In genomic region chr1:61391730-61392129, GRCh38 we compare ENCODE assay signal across 14 cellular contexts.
A peak's percentile ranks its signal among the peaks of the same experiment; 100 is the strongest.
DNase-seq lines count a peak whose midpoint lies in the region; ATAC-seq and TF ChIP-seq lines count a peak whose summit lies in the region.
"Had no signal": no experiment of that assay in that cellular context is flagged by ENCODE, and none has a peak within 500 bp of the region (broad histone marks: within the 10 kb centered on the region; RNA-seq: fewer than 3 reads in every experiment).

No MANE protein-coding gene starts in this region.

- intact Hi-C loops in left lung (cut with DNase I) (no loop called here), upper lobe of right lung (cut with DNase I) (no loop called here), left colon (cut with DNase I, micrococcal nuclease) (no loop called here)

- DNase-seq in NCI-H1417 (lab: John Stamatoyannopoulos, UW) = peak in 2 of 3 experiments; percentile 7 to 86
- DNase-seq in NCI-H1417 treated with DMSO at 0.1 percent for 48 hours (lab: John Stamatoyannopoulos, UW) = no peak
- DNase-seq in NCI-H1105 (lab: John Stamatoyannopoulos, UW) = peak; percentile 18
- peak; percentile 87 for DNase-seq in NCI-H748 (lab: John Stamatoyannopoulos, UW; ENCODE audit: unreplicated experiment)
- DNase-seq in left lung = no peak
- no peak for DNase-seq in upper lobe of right lung
- DNase-seq in left colon = no peak
- DNase-seq in C1 segment of cervical spinal cord (lab: John Stamatoyannopoulos, UW) = no peak
- DNase-seq: HCEC 1CT, NCI-H1048, NCI-H2107, NCI-H524, PC-3 had no signal

- H3K4me3 ChIP-seq in left lung (no peak overlapping the region), upper lobe of right lung (no peak overlapping the region)

- peaks cover 0 to 9% of the 10 kb centered on the region in 2 donors for H3K9me3 ChIP-seq in left lung
- peaks cover 9% of the 10 kb centered on the region for H3K9me3 ChIP-seq in upper lobe of right lung

- H3K36me3 ChIP-seq in left lung (peaks cover 0 to 14% of the 10 kb centered on the region in 2 donors), upper lobe of right lung (peaks cover 5% of the 10 kb centered on the region)

- ATAC-seq in left lung = peak; percentile 38
- ATAC-seq in upper lobe of right lung = no peak
- no peak for ATAC-seq in left colon
- ATAC-seq: PC-3 had no signal

- H3K27me3 ChIP-seq in left lung (no peaks in the 10 kb centered on the region), upper lobe of right lung (no peaks in the 10 kb centered on the region)

- H3K27ac ChIP-seq in left lung (no peak overlapping the region), upper lobe of right lung (no peak overlapping the region)
- H3K27ac ChIP-seq: 22Rv1 had no signal

- no peak for TF ChIP-seq CTCF in left lung (IDR thresholded peaks at IDR 0.05)
- TF ChIP-seq CTCF in upper lobe of right lung (IDR thresholded peaks at IDR 0.05) = no peak

- H3K4me1 ChIP-seq in left lung (no peaks in the 10 kb centered on the region), upper lobe of right lung (no peaks in the 10 kb centered on the region)

Comparison
In these comparisons a context has a peak if more than half of its experiments do, and no peak if none do; other contexts are left out.
1. DNase-seq: peak in NCI-H1417 (2 of 3), NCI-H1105 (single experiment) and NCI-H748 (single experiment); none in NCI-H1417 treated with DMSO at 0.1 percent for 48 hours (single experiment), left lung (0 of 2), upper lobe of right lung (single experiment), left colon (0 of 2) and C1 segment of cervical spinal cord (0 of 14).